ENCODE assay signal across 9 cellular contexts in the genomic region with DNA sequence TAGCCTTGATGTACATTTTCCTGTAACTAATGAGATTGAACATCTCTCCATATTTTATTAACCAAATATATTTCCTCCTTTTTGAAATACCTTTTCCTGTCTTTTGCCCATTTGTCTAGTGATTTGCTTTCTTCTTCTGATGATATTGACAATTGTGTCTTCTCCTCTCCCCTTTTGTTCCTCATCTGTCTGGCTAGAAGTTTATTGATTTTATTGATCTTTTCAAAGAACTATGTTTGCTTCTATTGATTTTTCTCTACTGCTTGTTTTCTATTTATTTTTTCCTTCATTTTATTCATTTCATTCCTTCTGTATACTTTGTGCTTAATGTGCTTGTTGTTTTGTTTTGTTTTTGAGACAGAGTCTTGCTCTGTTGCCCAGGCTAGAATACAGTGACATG.
"Had no signal": no experiment of that assay in that cellular context is flagged by ENCODE, and none has a peak within 500 bp of the region (broad histone marks: within the 10 kb centered on the region; RNA-seq: fewer than 3 reads in every experiment).

No MANE protein-coding gene starts in this region.

- H3K36me3 ChIP-seq: HAP-1 had no signal

- H3K9ac ChIP-seq: GM23248 had no signal

- H3K4me3 Mint-ChIP-seq: HFFc6 had no signal

- H3K36me3 Mint-ChIP-seq: IgD-negative memory B cell had no signal

- ATAC-seq: HCT116 had no signal

- H3K9me3 ChIP-seq: HAP-1 had no signal

- FAIRE-seq: HTR-8/SVneo had no signal

- H3K27ac ChIP-seq: GM23248 had no signal

- H3K4me1 ChIP-seq: HAP-1 had no signal

- H2AFZ ChIP-seq: GM23248 had no signal

- H3K4me3 ChIP-seq: GM23248, HAP-1 had no signal

- DNase-seq: GM23248, GOT3, H7, HFFc6, KG1 had no signal

- H3K27ac Mint-ChIP-seq: HFFc6, IgD-negative memory B cell had no signal
